Comparison of ENCODE assay signal across 24 cellular contexts in the genomic region with DNA sequence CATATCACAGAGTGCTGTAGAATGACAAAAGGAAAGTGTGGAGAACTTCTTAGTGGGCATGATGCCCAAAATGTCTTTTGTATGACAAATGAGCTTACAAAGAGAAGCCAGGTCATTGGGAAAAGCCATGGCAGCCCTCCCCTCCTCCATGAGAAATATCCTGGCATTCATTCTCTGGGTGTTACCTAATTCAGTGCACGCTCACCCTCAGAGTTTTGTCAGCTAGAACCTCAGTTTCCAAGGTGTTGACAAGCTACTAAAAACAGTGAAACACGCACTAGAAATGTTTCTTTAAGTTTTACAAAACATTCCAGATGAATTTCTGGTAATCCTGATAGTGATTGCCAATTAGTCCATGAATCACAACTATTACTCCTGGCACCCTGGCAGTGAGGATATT.
DNase-seq lines count a peak whose midpoint lies in the region; ATAC-seq and TF ChIP-seq lines count a peak whose summit lies in the region.
"Had no signal": no experiment of that assay in that cellular context is flagged by ENCODE, and none has a peak within 500 bp of the region (broad histone marks: within the 10 kb centered on the region; RNA-seq: fewer than 3 reads in every experiment).

No MANE protein-coding gene starts in this region.

- no peaks in the 10 kb centered on the region for H3K9me3 ChIP-seq in CD4-positive, alpha-beta T cell (ENCODE audit: control insufficient read depth, low read length)
- H3K9me3 ChIP-seq: HAP-1, SJCRH30 had no signal

- H3K9me3 Mint-ChIP-seq in CD4-positive, alpha-beta T cell: no peaks in the 10 kb centered on the region
- H3K9me3 Mint-ChIP-seq: CD8-positive, alpha-beta memory T cell had no signal

- peaks cover 8% of the 10 kb centered on the region for H3K27me3 Mint-ChIP-seq in CD4-positive, alpha-beta T cell
- H3K27me3 Mint-ChIP-seq: CD8-positive, alpha-beta memory T cell had no signal

- TF ChIP-seq CTCF in AG10803 (conservative IDR thresholded peaks at IDR 0.05; ENCODE audit: low read length) (no peak), fibroblast of mammary gland (conservative IDR thresholded peaks at IDR 0.05; ENCODE audit: control insufficient read depth, insufficient read depth, low read depth, low read length) (no peak)
- TF ChIP-seq CTCF in CD4-positive, alpha-beta T cell (IDR thresholded peaks at IDR 0.05): no peak

- H3K4me3 Mint-ChIP-seq in CD4-positive, alpha-beta T cell: no peak overlapping the region
- H3K4me3 Mint-ChIP-seq: B cell; CD8-positive, alpha-beta memory T cell; HFFc6 had no signal

- no peak overlapping the region for H3K4me3 ChIP-seq in AG10803 (ENCODE audit: low read length)
- no peak overlapping the region for H3K4me3 ChIP-seq in fibroblast of mammary gland (ENCODE audit: control insufficient read depth, low read depth, low read length)
- H3K4me3 ChIP-seq: HAP-1, PC-9, SJCRH30 had no signal

- DNase-seq in AG10803 (ENCODE audit: low read depth) (peak; percentile 67), HS-5 (ENCODE audit: low read depth) (peak; percentile 51), fibroblast of mammary gland (ENCODE audit: low read depth) (peak; percentile 42), stromal cell of bone marrow (ENCODE audit: low read depth) (peak; percentile 42), DMS79 (lab: John Stamatoyannopoulos, UW) (no peak), DMS53 treated with DMSO at 0.1 percent for 48 hours (lab: John Stamatoyannopoulos, UW; ENCODE audit: unreplicated experiment) (no peak)
- no peak for DNase-seq in CD4-positive, alpha-beta T cell
- DNase-seq: Calu3; CD8-positive, alpha-beta memory T cell; GOT3; HFFc6; IMR-90; KG1; MM.1S; NCI-H2029; NCI-H446 treated with DMSO at 0.1 percent for 48 hours; NCI-H526; PC-9; SJCRH30 had no signal

- no peaks in the 10 kb centered on the region for H3K27me3 ChIP-seq in CD4-positive, alpha-beta T cell (ENCODE audit: control insufficient read depth, insufficient read depth, low read length)
- H3K27me3 ChIP-seq: SJCRH30 had no signal

- no peak overlapping the region for H3K27ac Mint-ChIP-seq in CD4-positive, alpha-beta T cell
- H3K27ac Mint-ChIP-seq: B cell; CD8-positive, alpha-beta memory T cell; HFFc6 had no signal

- CTCF ChIA-PET in CD4-positive, alpha-beta T cell (lab: Charles Lee): no interaction called here

- ATAC-seq in CD4-positive, alpha-beta T cell (ENCODE audit: poor library complexity): no peak
- ATAC-seq: Right ventricle myocardium inferior, SK-N-SH treated with all-trans-retinoic acid at 6 μM for 48 hours had no signal

- H3K27ac ChIP-seq in CD4-positive, alpha-beta T cell (ENCODE audit: low read depth, low read length): no peak overlapping the region
- H3K27ac ChIP-seq: C4-2B, PC-9, SJCRH30 had no signal

- H3K4me1 Mint-ChIP-seq in CD4-positive, alpha-beta T cell (ENCODE audit: low read depth): no peaks in the 10 kb centered on the region
- H3K4me1 Mint-ChIP-seq: B cell; CD8-positive, alpha-beta memory T cell had no signal

- H3K36me3 Mint-ChIP-seq in CD4-positive, alpha-beta T cell (ENCODE audit: low read depth): no peaks in the 10 kb centered on the region
- H3K36me3 Mint-ChIP-seq: CD8-positive, alpha-beta memory T cell had no signal

- POLR2A ChIA-PET in CD4-positive, alpha-beta T cell (lab: Charles Lee): no interaction called here

- intact Hi-C loops in CD4-positive, alpha-beta T cell (cut with DNase I, micrococcal nuclease): no loop called here

Comparison
In these comparisons a context has a peak if more than half of its experiments do, and no peak if none do; other contexts are left out.
1. DNase-seq: peak in AG10803 (single experiment), HS-5 (single experiment), fibroblast of mammary gland (single experiment) and stromal cell of bone marrow (single experiment); none in DMS79 (single experiment), DMS53 treated with DMSO at 0.1 percent for 48 hours (single experiment) and CD4-positive, alpha-beta T cell (0 of 10).